In the genomic region with DNA sequence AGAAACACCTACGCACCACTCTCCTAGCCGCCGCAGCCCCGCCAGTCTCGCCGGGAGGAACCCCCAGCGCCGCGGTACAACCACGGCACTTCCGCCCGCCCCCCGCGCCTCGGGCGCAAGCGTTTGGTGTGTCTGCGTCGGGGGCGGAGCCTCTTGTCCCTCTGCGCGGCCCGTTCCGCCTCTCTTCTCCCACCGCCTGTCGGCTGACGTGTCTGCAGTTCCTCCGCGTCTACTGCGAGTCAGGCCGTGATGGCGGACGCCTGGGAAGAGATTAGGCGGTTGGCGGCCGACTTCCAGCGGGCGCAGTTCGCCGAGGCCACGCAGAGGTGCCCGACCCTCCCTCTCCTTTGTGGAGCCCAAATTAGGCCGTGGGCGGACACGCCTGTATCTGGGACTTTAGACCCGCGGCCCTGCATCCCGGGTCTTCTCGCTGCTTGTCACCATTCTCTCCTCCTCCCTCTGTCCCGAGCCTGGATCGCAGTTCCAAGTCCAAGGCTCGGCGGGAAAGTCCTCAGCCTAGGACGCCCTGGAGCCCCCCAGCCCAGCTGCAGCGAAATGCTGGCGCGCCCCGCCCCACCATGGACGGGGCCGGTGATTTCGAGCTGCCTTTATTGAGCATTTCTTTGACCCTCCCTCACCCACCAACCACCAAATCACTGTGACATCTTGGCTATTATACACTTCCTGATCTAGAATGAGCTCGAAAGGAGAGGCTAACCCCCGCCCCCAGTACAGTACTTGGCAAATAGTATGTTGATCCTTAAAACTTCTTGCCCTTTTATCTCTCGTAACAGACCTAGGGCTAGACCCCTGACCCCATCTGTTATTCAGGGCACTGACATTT, we compare ENCODE assay signal across 1 cellular context.
TF ChIP-seq lines count a peak whose summit lies in the region.

UFL1 (plus strand) TSS at position 182 of the 844 bp plus-strand sequence; CDS start at position 250, 68 bp downstream.

TF ChIP-seq in GM12878, 131 proteins besides CTCF, POLR2A, EP300 and RAD21 (continued from another document and continues in another):
- TF ChIP-seq, protein P1, sequence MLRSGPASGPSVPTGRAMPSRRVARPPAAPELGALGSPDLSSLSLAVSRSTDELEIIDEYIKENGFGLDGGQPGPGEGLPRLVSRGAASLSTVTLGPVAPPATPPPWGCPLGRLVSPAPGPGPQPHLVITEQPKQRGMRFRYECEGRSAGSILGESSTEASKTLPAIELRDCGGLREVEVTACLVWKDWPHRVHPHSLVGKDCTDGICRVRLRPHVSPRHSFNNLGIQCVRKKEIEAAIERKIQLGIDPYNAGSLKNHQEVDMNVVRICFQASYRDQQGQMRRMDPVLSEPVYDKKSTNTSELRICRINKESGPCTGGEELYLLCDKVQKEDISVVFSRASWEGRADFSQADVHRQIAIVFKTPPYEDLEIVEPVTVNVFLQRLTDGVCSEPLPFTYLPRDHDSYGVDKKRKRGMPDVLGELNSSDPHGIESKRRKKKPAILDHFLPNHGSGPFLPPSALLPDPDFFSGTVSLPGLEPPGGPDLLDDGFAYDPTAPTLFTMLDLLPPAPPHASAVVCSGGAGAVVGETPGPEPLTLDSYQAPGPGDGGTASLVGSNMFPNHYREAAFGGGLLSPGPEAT (IDR thresholded peaks at IDR 0.05; ENCODE audit: low read depth) = peak; percentile 53
- TF ChIP-seq ZBED1 (IDR thresholded peaks at IDR 0.05; ENCODE audit: borderline replicate concordance) = no peak; the same call in 1 of the 2 replicates
- TF ChIP-seq ATF7 (IDR thresholded peaks at IDR 0.05; ENCODE audit: low read depth) = peak; percentile 57
- TF ChIP-seq SIN3A (IDR thresholded peaks at IDR 0.05; ENCODE audit: low read depth, low read length) = no peak
- no peak for TF ChIP-seq ZNF384 (IDR thresholded peaks at IDR 0.05; ENCODE audit: borderline replicate concordance, low read depth, low read length)
- no peak for TF ChIP-seq BMI1 (IDR thresholded peaks at IDR 0.05; ENCODE audit: borderline replicate concordance)
- no peak for TF ChIP-seq ZNF217 (IDR thresholded peaks at IDR 0.05)
- 0 out of 2 replicates have a peak, but pooled peaks have one; percentile 20 for TF ChIP-seq HSF1 (IDR thresholded peaks at IDR 0.05; ENCODE audit: low read depth, low read length)
- no peak for TF ChIP-seq EZH2 (IDR thresholded peaks at IDR 0.05; ENCODE audit: borderline replicate concordance, control insufficient read depth, low read depth, low read length)
- no peak for TF ChIP-seq KAT2A (conservative IDR thresholded peaks at IDR 0.05; ENCODE audit: control insufficient read depth, low read depth, low read length)
- TF ChIP-seq IKZF2 (IDR thresholded peaks at IDR 0.05) = peak; percentile 63; a peak in 3 of 4 replicates
- TF ChIP-seq HCFC1 (IDR thresholded peaks at IDR 0.05; ENCODE audit: low read length) = 0 out of 2 replicates have a peak, but pooled peaks have one; percentile 38
- TF ChIP-seq SP1 (IDR thresholded peaks at IDR 0.05; ENCODE audit: low read depth, low read length) = peak; percentile 60
- TF ChIP-seq SPI1 (IDR thresholded peaks at IDR 0.05; ENCODE audit: borderline replicate concordance, insufficient read depth, low read depth, low read length) = peak; percentile 75
- TF ChIP-seq SIX5 (IDR thresholded peaks at IDR 0.05; ENCODE audit: low read depth, low read length, severe bottlenecking) = no peak
- TF ChIP-seq TCF7 (IDR thresholded peaks at IDR 0.05; ENCODE audit: borderline replicate concordance) = no peak
- no peak for TF ChIP-seq SREBF2 (IDR thresholded peaks at IDR 0.05; ENCODE audit: low read length)
- TF ChIP-seq HDAC6 (IDR thresholded peaks at IDR 0.05; ENCODE audit: unreplicated experiment) = peak; percentile 85
- peak; percentile 43; the same call in 1 of the 2 replicates for TF ChIP-seq ELK1 (IDR thresholded peaks at IDR 0.05; ENCODE audit: low read depth, low read length)
- TF ChIP-seq YY1 (IDR thresholded peaks at IDR 0.05; ENCODE audit: low read depth, low read length) = peak; percentile 96
- TF ChIP-seq, protein P2, sequence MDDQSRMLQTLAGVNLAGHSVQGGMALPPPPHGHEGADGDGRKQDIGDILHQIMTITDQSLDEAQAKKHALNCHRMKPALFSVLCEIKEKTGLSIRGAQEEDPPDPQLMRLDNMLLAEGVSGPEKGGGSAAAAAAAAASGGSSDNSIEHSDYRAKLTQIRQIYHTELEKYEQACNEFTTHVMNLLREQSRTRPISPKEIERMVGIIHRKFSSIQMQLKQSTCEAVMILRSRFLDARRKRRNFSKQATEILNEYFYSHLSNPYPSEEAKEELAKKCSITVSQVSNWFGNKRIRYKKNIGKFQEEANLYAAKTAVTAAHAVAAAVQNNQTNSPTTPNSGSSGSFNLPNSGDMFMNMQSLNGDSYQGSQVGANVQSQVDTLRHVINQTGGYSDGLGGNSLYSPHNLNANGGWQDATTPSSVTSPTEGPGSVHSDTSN (IDR thresholded peaks at IDR 0.05; ENCODE audit: insufficient replicate concordance, low read depth, low read length) = peak; percentile 88
- TF ChIP-seq STAT1 (conservative IDR thresholded peaks at IDR 0.05) = no peak
- TF ChIP-seq, protein P3, sequence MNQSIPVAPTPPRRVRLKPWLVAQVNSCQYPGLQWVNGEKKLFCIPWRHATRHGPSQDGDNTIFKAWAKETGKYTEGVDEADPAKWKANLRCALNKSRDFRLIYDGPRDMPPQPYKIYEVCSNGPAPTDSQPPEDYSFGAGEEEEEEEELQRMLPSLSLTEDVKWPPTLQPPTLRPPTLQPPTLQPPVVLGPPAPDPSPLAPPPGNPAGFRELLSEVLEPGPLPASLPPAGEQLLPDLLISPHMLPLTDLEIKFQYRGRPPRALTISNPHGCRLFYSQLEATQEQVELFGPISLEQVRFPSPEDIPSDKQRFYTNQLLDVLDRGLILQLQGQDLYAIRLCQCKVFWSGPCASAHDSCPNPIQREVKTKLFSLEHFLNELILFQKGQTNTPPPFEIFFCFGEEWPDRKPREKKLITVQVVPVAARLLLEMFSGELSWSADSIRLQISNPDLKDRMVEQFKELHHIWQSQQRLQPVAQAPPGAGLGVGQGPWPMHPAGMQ (IDR thresholded peaks at IDR 0.05; ENCODE audit: borderline replicate concordance) = peak; percentile 51; the same call in 1 of the 2 replicates
- TF ChIP-seq TBL1XR1 (IDR thresholded peaks at IDR 0.05; ENCODE audit: low read depth, low read length) = no peak
- TF ChIP-seq, protein P4, sequence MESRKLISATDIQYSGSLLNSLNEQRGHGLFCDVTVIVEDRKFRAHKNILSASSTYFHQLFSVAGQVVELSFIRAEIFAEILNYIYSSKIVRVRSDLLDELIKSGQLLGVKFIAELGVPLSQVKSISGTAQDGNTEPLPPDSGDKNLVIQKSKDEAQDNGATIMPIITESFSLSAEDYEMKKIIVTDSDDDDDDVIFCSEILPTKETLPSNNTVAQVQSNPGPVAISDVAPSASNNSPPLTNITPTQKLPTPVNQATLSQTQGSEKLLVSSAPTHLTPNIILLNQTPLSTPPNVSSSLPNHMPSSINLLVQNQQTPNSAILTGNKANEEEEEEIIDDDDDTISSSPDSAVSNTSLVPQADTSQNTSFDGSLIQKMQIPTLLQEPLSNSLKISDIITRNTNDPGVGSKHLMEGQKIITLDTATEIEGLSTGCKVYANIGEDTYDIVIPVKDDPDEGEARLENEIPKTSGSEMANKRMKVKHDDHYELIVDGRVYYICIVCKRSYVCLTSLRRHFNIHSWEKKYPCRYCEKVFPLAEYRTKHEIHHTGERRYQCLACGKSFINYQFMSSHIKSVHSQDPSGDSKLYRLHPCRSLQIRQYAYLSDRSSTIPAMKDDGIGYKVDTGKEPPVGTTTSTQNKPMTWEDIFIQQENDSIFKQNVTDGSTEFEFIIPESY (IDR thresholded peaks at IDR 0.05) = no peak
- peak; percentile 60 for TF ChIP-seq NR2F1 (conservative IDR thresholded peaks at IDR 0.05)
- peak; percentile 84 for TF ChIP-seq NBN (IDR thresholded peaks at IDR 0.05)
- TF ChIP-seq E2F4 (IDR thresholded peaks at IDR 0.05; ENCODE audit: low read depth, low read length) = no peak
- 0 out of 2 replicates have a peak, but pooled peaks have one; percentile 24 for TF ChIP-seq IRF4 (IDR thresholded peaks at IDR 0.05; ENCODE audit: low read depth, low read length)
- TF ChIP-seq ZNF274 (IDR thresholded peaks at IDR 0.05; ENCODE audit: insufficient read depth, insufficient read length) = no peak
- TF ChIP-seq LARP7 (IDR thresholded peaks at IDR 0.05) = peak; percentile 78
- TF ChIP-seq MEF2B (IDR thresholded peaks at IDR 0.05; ENCODE audit: partially characterized antibody, poor library complexity, severe bottlenecking) = peak; percentile 39
- TF ChIP-seq, protein P5, sequence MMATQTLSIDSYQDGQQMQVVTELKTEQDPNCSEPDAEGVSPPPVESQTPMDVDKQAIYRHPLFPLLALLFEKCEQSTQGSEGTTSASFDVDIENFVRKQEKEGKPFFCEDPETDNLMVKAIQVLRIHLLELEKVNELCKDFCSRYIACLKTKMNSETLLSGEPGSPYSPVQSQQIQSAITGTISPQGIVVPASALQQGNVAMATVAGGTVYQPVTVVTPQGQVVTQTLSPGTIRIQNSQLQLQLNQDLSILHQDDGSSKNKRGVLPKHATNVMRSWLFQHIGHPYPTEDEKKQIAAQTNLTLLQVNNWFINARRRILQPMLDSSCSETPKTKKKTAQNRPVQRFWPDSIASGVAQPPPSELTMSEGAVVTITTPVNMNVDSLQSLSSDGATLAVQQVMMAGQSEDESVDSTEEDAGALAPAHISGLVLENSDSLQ (IDR thresholded peaks at IDR 0.05) = peak; percentile 95
- 0 out of 4 replicates have a peak, but pooled peaks of 1 of the 2 experiments have one; percentile 31 for TF ChIP-seq ETV6 (conservative IDR thresholded peaks at IDR 0.05 in 1 of 2, IDR thresholded peaks at IDR 0.05 in 1 of 2; ENCODE audit: borderline replicate concordance in 1 of 2, low read depth in 1 of 2)
- TF ChIP-seq PML (IDR thresholded peaks at IDR 0.05; ENCODE audit: low read length) = peak; percentile 98
- TF ChIP-seq MTA3 (IDR thresholded peaks at IDR 0.05; ENCODE audit: borderline replicate concordance, low read length) = 0 out of 2 replicates have a peak, but pooled peaks have one; percentile 60
- no peak for TF ChIP-seq ZZZ3 (IDR thresholded peaks at IDR 0.05; ENCODE audit: control insufficient read depth, insufficient read length, low read depth)
- TF ChIP-seq MTA2 (IDR thresholded peaks at IDR 0.05; ENCODE audit: low read depth) = no peak; the same call in 1 of the 2 replicates
- TF ChIP-seq, protein P6, sequence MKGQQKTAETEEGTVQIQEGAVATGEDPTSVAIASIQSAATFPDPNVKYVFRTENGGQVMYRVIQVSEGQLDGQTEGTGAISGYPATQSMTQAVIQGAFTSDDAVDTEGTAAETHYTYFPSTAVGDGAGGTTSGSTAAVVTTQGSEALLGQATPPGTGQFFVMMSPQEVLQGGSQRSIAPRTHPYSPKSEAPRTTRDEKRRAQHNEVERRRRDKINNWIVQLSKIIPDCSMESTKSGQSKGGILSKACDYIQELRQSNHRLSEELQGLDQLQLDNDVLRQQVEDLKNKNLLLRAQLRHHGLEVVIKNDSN (IDR thresholded peaks at IDR 0.05; ENCODE audit: borderline replicate concordance, extremely low read length, insufficient read depth, low read depth, low read length) = no peak
- no peak for TF ChIP-seq ASH2L (IDR thresholded peaks at IDR 0.05; ENCODE audit: borderline replicate concordance, low read depth)
- peak; percentile 25 for TF ChIP-seq JUND (IDR thresholded peaks at IDR 0.05; ENCODE audit: low read depth, low read length)
- peak; percentile 87; the same call in 1 of the 2 replicates for TF ChIP-seq DPF2 (IDR thresholded peaks at IDR 0.05)
- no peak for TF ChIP-seq SMAD1 (IDR thresholded peaks at IDR 0.05; ENCODE audit: low read depth, partially characterized antibody)
- TF ChIP-seq TAF1 (IDR thresholded peaks at IDR 0.05; ENCODE audit: borderline replicate concordance, low read depth, low read length) = peak; percentile 92
- TF ChIP-seq RELA (IDR thresholded peaks at IDR 0.05; ENCODE audit: borderline replicate concordance, partially characterized antibody) = peak; percentile 69
